Comparison of ENCODE assay signal across 13 cellular contexts in the genomic region with DNA sequence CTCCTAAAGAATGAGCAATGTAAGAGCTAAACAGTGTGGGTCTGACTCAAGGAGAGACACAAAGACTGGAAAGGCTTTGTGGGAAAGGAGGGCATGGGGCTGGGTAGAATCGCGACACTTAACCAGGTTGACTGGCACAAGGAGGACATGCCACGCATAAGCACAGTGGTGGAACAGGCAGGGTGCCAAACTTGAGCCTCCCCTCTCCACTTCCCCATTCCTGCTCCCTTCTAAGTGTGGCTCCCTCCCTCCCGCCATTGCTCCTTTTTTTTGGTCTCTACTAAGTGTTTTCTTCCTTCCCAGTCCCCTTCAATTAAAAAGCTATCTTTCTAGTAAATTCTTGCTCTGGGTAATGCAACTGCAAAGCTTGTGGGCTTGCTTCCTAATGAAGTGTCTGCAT. TPM values are rescaled to one million over a fixed set of nuclear protein-coding genes. Genes with fewer than 3 reads are reported as not detected.
DNase-seq lines count a peak whose midpoint lies in the region; ATAC-seq and TF ChIP-seq lines count a peak whose summit lies in the region.
"Had no signal": no experiment of that assay in that cellular context is flagged by ENCODE, and none has a peak within 500 bp of the region (broad histone marks: within the 10 kb centered on the region; RNA-seq: fewer than 3 reads in every experiment).

No MANE protein-coding gene starts in this region.

- H3K36me3 Mint-ChIP-seq in activated T-cell treated with anti-CD3 and anti-CD28 coated beads, Interleukin-2, amount 50 U/mL, for 24 hours (ENCODE audit: low read depth) = peaks cover 81% of the 10 kb centered on the region
- peaks cover 4 to 48% (median 12%) of the 10 kb centered on the region in 5 donors for H3K36me3 Mint-ChIP-seq in naive thymus-derived CD4-positive, alpha-beta T cell
- H3K36me3 Mint-ChIP-seq: activated naive CD4-positive, alpha-beta T cell treated with anti-CD3 and anti-CD28 coated beads, Interleukin-2, amount 50 U/mL, for 72 hours had no signal

- ATAC-seq in naive thymus-derived CD4-positive, alpha-beta T cell = peak; percentile 46
- ATAC-seq: activated naive CD4-positive, alpha-beta T cell treated with anti-CD3 and anti-CD28 coated beads, Interleukin-2, amount 50 U/mL, for 72 hours; HepG2 had no signal

- H3K4me1 Mint-ChIP-seq in activated T-cell treated with anti-CD3 and anti-CD28 coated beads, Interleukin-2, amount 50 U/mL, for 24 hours (ENCODE audit: low read depth) = peaks cover 9% of the 10 kb centered on the region
- H3K4me1 Mint-ChIP-seq in naive thymus-derived CD4-positive, alpha-beta T cell = peaks cover 0 to 17% (median 0%) of the 10 kb centered on the region in 7 donors

- H3K9me3 ChIP-seq in naive thymus-derived CD4-positive, alpha-beta T cell (ENCODE audit: control insufficient read depth in 2 of 3, low read length in 3 of 3) = no peaks in the 10 kb centered on the region
- no peaks in the 10 kb centered on the region for H3K9me3 ChIP-seq in uterus

- peak overlapping the region; percentile 47 for H3K27ac Mint-ChIP-seq in activated T-cell treated with anti-CD3 and anti-CD28 coated beads, Interleukin-2, amount 50 U/mL, for 24 hours
- peak overlapping the region in 2 of 9 donors; percentile 22 to 31 for H3K27ac Mint-ChIP-seq in naive thymus-derived CD4-positive, alpha-beta T cell

- peaks cover 0 to 56% (median 0%) of the 10 kb centered on the region in 3 experiments for H3K36me3 ChIP-seq in naive thymus-derived CD4-positive, alpha-beta T cell (ENCODE audit: control insufficient read depth in 2 of 3, insufficient read depth in 3 of 3, low read length in 3 of 3)
- no peaks in the 10 kb centered on the region for H3K36me3 ChIP-seq in uterus

- no peaks in the 10 kb centered on the region for H3K4me1 ChIP-seq in naive thymus-derived CD4-positive, alpha-beta T cell (ENCODE audit: control insufficient read depth in 2 of 2, insufficient read depth in 2 of 2, low read length in 2 of 2)
- H3K4me1 ChIP-seq in uterus = peaks cover 11 to 16% of the 10 kb centered on the region in 2 donors

- CTCF ChIA-PET in naive thymus-derived CD4-positive, alpha-beta T cell (lab: Charles Lee) = no interaction called here

- TF ChIP-seq CTCF in coronary artery (IDR thresholded peaks at IDR 0.05) (no peak), uterus (IDR thresholded peaks at IDR 0.05) (no peak)

- intact Hi-C loops in naive thymus-derived CD4-positive, alpha-beta T cell (cut with micrococcal nuclease) = no loop called here
- intact Hi-C loops in uterus (cut with DNase I; ENCODE audit: low total_unique reads) = no loop called here

- H3K9me3 Mint-ChIP-seq in activated T-cell treated with anti-CD3 and anti-CD28 coated beads, Interleukin-2, amount 50 U/mL, for 24 hours = no peaks in the 10 kb centered on the region
- H3K9me3 Mint-ChIP-seq in naive thymus-derived CD4-positive, alpha-beta T cell = peaks cover 0 to 2% (median 0%) of the 10 kb centered on the region in 11 donors
- H3K9me3 Mint-ChIP-seq: activated naive CD4-positive, alpha-beta T cell treated with anti-CD3 and anti-CD28 coated beads, Interleukin-2, amount 50 U/mL, for 72 hours had no signal

- no peak overlapping the region for H3K4me3 Mint-ChIP-seq in activated T-cell treated with anti-CD3 and anti-CD28 coated beads, Interleukin-2, amount 50 U/mL, for 24 hours
- H3K4me3 Mint-ChIP-seq in naive thymus-derived CD4-positive, alpha-beta T cell = no peak overlapping the region

- DNase-seq in activated T-cell treated with anti-CD3 and anti-CD28 coated beads, Interleukin-2, amount 50 U/mL, for 24 hours = no peak
- no peak for DNase-seq in activated T-cell treated with anti-CD3 and anti-CD28 coated beads, Interleukin-2, amount 50 U/mL, for 1 hour
- no peak for DNase-seq in coronary artery (ENCODE audit: low spot score)
- DNase-seq in naive thymus-derived CD4-positive, alpha-beta T cell = no peak
- DNase-seq in uterus = peak in 1 of 2 donors; percentile 48
- DNase-seq in mesenteric fat pad (ENCODE audit: low spot score) = no peak
- no peak for DNase-seq in LoVo (ENCODE audit: low spot score)
- DNase-seq in NCI-H345 (lab: John Stamatoyannopoulos, UW) = no peak
- DNase-seq: activated CD4-positive, alpha-beta T cell treated with anti-CD3 and anti-CD28 coated beads, Interleukin-2, amount 50 U/mL, for 1 hour; glutamatergic neuron had no signal

- H3K4me3 ChIP-seq in coronary artery (no peak overlapping the region), uterus (no peak overlapping the region)
- no peak overlapping the region for H3K4me3 ChIP-seq in naive thymus-derived CD4-positive, alpha-beta T cell (ENCODE audit: low read length)
- H3K4me3 ChIP-seq: SK-N-MC had no signal

- POLR2A ChIA-PET in naive thymus-derived CD4-positive, alpha-beta T cell (lab: Charles Lee) = no interaction called here

- no peaks in the 10 kb centered on the region for H3K27me3 Mint-ChIP-seq in activated T-cell treated with anti-CD3 and anti-CD28 coated beads, Interleukin-2, amount 50 U/mL, for 24 hours
- H3K27me3 Mint-ChIP-seq in naive thymus-derived CD4-positive, alpha-beta T cell = no peaks in the 10 kb centered on the region

- no peaks in the 10 kb centered on the region for H3K27me3 ChIP-seq in naive thymus-derived CD4-positive, alpha-beta T cell (ENCODE audit: control insufficient read depth in 2 of 2, insufficient read depth in 2 of 2, low read length in 2 of 2)
- H3K27me3 ChIP-seq in uterus = no peaks in the 10 kb centered on the region

- no peak for TF ChIP-seq POLR2A in uterus (IDR thresholded peaks at IDR 0.05)

- H3K27ac ChIP-seq in coronary artery (peak overlapping the region; percentile 87 to 93), uterus (peak overlapping the region; percentile 85 to 88)
- H3K27ac ChIP-seq in naive thymus-derived CD4-positive, alpha-beta T cell (ENCODE audit: low read depth, low read length) = no peak overlapping the region
- H3K27ac ChIP-seq: SK-N-MC had no signal

RNA-seq across cellular contexts. Expression of gene ZFP36L2, which starts 40.3 kb away (rescaled TPM):
- 100 to 1,000 TPM; 231 to 747 (median 389) TPM for total RNA-seq in naive thymus-derived CD4-positive, alpha-beta T cell
- 100 to 1,000 TPM; 252 to 411 TPM for polyA plus RNA-seq in naive thymus-derived CD4-positive, alpha-beta T cell
- total RNA-seq in uterus (100 to 1,000 TPM in 1 of 4 donors, 10 to 100 TPM in 3; 18.2 to 209 (median 67.2) TPM), mesenteric fat pad (237 TPM)
